6 cellular contexts compared by ENCODE assay signal in genomic region chr14:85154714-85155113, GRCh38.
"Had no signal": no experiment of that assay in that cellular context is flagged by ENCODE, and none has a peak within 500 bp of the region (broad histone marks: within the 10 kb centered on the region; RNA-seq: fewer than 3 reads in every experiment).

No MANE protein-coding gene starts in this region.

- H3K4me3 Mint-ChIP-seq: GM23338, H9 had no signal

- H3K27ac Mint-ChIP-seq: GM23338, H9 had no signal

- H3K4me2 ChIP-seq: GM23338 had no signal

- H2AFZ ChIP-seq: GM23338 had no signal

- H3K4me1 Mint-ChIP-seq: GM23338 had no signal

- H3K9me3 Mint-ChIP-seq: GM23338, H9 had no signal

- ATAC-seq: GM23338, K562 had no signal

- DNase-seq: H9, HCEC 1CT, IMR-90, KG1 had no signal

- H3K4me3 ChIP-seq: GM23338, K562 had no signal
